ENCODE assay signal across 31 cellular contexts in the genomic region with DNA sequence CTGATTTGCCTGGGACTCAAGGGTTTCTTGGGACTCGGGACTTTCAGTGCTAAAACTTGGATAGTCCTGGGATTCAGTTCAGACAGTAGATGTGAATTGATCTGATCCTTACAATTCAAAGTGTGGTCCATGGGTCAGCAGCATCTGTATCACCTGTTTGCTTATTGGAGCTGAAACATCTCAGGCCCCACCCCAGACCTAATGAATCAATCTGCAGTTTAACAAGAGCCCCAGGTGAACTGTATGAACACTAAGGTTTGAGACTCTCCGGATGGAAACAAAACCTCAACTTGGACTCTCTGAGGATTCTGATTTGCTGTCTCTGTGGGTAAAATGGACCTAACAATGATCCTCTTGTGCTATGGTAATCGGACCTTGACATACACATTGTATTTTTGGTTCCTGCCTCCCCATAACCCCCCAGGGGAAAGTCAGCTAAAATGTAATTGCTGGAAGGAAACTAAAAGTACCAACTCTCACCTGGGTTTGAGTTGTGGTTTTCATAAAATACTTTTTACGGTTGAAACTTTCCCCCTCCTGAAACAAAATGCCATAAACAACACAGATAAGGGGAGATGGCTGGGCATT. TPM values are rescaled to one million over a fixed set of nuclear protein-coding genes. Genes with fewer than 3 reads are reported as not detected.
"Had no signal": no experiment of that assay in that cellular context is flagged by ENCODE, and none has a peak within 500 bp of the region (broad histone marks: within the 10 kb centered on the region; RNA-seq: fewer than 3 reads in every experiment).

No MANE protein-coding gene starts in this region.

- H3K27me3 ChIP-seq: ascending aorta, cardiac muscle cell had no signal

- H3K36me3 Mint-ChIP-seq: activated naive CD4-positive, alpha-beta T cell treated with anti-CD3 and anti-CD28 coated beads, Interleukin-2, amount 10 ng/mL, durations not matched to agents 7 days and 5 days; activated naive CD8-positive, alpha-beta T cell had no signal

- ATAC-seq: activated CD8-positive, alpha-beta T cell treated with anti-CD3 and anti-CD28 coated beads for 36 hours; activated T-cell treated with anti-CD3 and anti-CD28 coated beads, Interleukin-2, amount 50 U/mL, for 72 hours; activated T-helper 17 cell treated with anti-CD3 and anti-CD28 coated beads, Interleukin-2, amount 50 U/mL, for 72 hours had no signal

- H3K4me3 ChIP-seq: ascending aorta, cardiac muscle cell had no signal

- H3K27ac ChIP-seq: ascending aorta, cardiac muscle cell had no signal

- H3K9me3 Mint-ChIP-seq: activated CD4-positive, alpha-beta T cell treated with anti-CD3 and anti-CD28 coated beads, Interleukin-2, amount 10 ng/mL, durations not matched to agents 24 days and 14 days; activated CD8-positive, alpha-beta T cell treated with anti-CD3 and anti-CD28 coated beads for 36 hours; activated naive CD4-positive, alpha-beta T cell treated with anti-CD3 and anti-CD28 coated beads, Interleukin-2, amount 10 ng/mL, durations not matched to agents 7 days and 5 days; activated T-cell treated with anti-CD3 and anti-CD28 coated beads, Interleukin-2, amount 50 U/mL, for 72 hours; activated T-helper 17 cell treated with anti-CD3 and anti-CD28 coated beads, Interleukin-2, amount 50 U/mL, for 72 hours; central memory CD8-positive, alpha-beta T cell had no signal

- H3K4me3 Mint-ChIP-seq: activated CD4-positive, alpha-beta T cell treated with anti-CD3 and anti-CD28 coated beads, Interleukin-2, amount 10 ng/mL, durations not matched to agents 24 days and 14 days; activated CD8-positive, alpha-beta T cell treated with anti-CD3 and anti-CD28 coated beads for 36 hours; activated naive CD4-positive, alpha-beta T cell treated with anti-CD3 and anti-CD28 coated beads, Interleukin-2, amount 10 ng/mL, durations not matched to agents 7 days and 5 days; activated naive CD8-positive, alpha-beta T cell; activated T-cell treated with anti-CD3 and anti-CD28 coated beads, Interleukin-2, amount 50 U/mL, for 72 hours; activated T-helper 17 cell treated with anti-CD3 and anti-CD28 coated beads, Interleukin-2, amount 50 U/mL, for 72 hours; central memory CD8-positive, alpha-beta T cell had no signal

- H3K4me1 Mint-ChIP-seq: activated CD4-positive, alpha-beta T cell treated with anti-CD3 and anti-CD28 coated beads, Interleukin-2, amount 10 ng/mL, durations not matched to agents 24 days and 14 days; activated naive CD4-positive, alpha-beta T cell treated with anti-CD3 and anti-CD28 coated beads, Interleukin-2, amount 10 ng/mL, durations not matched to agents 7 days and 5 days; activated T-helper 17 cell treated with anti-CD3 and anti-CD28 coated beads, Interleukin-2, amount 50 U/mL, for 72 hours had no signal

- DNase-seq: activated CD4-positive, alpha-beta T cell treated with anti-CD3 and anti-CD28 coated beads, Interleukin-2, amount 10 ng/mL, durations not matched to agents 24 days and 14 days; activated CD4-positive, alpha-beta T cell treated with anti-CD3 and anti-CD28 coated beads, Interleukin-2, amount 50 U/mL, for 4 hours; activated CD8-positive, alpha-beta T cell treated with anti-CD3 and anti-CD28 coated beads for 36 hours; activated gamma-delta T cell treated with Interleukin-2 at 50 U/mL for 16 hours; activated naive CD4-positive, alpha-beta T cell treated with anti-CD3 and anti-CD28 coated beads, Interleukin-2, amount 10 ng/mL, durations not matched to agents 7 days and 5 days; activated T-cell treated with anti-CD3 and anti-CD28 coated beads, Interleukin-2, amount 50 U/mL, for 1 hour; activated T-cell treated with anti-CD3 and anti-CD28 coated beads, Interleukin-2, amount 50 U/mL, for 72 hours; amniotic stem cell; NCI-H1048; NCI-H1417; NCI-H146; NCI-H187; NCI-H2029 treated with DMSO at 0.1 percent for 48 hours; NCI-H2107; NCI-H2171; NCI-H510A; NCI-H526; NCI-H748 treated with DMSO at 0.1 percent for 48 hours; OCI-M1; Right ventricle myocardium superior; SW 1271; T-helper 1 cell; T1000 had no signal

- H3K36me3 ChIP-seq: ascending aorta, cardiac muscle cell had no signal

- H3K9me3 ChIP-seq: ascending aorta had no signal

- H3K27ac Mint-ChIP-seq: activated CD4-positive, alpha-beta T cell treated with anti-CD3 and anti-CD28 coated beads, Interleukin-2, amount 10 ng/mL, durations not matched to agents 24 days and 14 days; activated CD8-positive, alpha-beta T cell treated with anti-CD3 and anti-CD28 coated beads for 36 hours; activated naive CD4-positive, alpha-beta T cell treated with anti-CD3 and anti-CD28 coated beads, Interleukin-2, amount 10 ng/mL, durations not matched to agents 7 days and 5 days; activated naive CD8-positive, alpha-beta T cell; activated T-cell treated with anti-CD3 and anti-CD28 coated beads, Interleukin-2, amount 50 U/mL, for 72 hours; activated T-helper 17 cell treated with anti-CD3 and anti-CD28 coated beads, Interleukin-2, amount 50 U/mL, for 72 hours had no signal

- H3K4me1 ChIP-seq: ascending aorta had no signal

RNA-seq across cellular contexts. Expression of a gene that starts 11.7 kb away (rescaled TPM):
- total RNA-seq: activated CD4-positive, alpha-beta T cell treated with anti-CD3 and anti-CD28 coated beads, Interleukin-2, amount 10 ng/mL, durations not matched to agents 24 days and 14 days; activated CD8-positive, alpha-beta memory T cell treated with anti-CD3 and anti-CD28 coated beads for 36 hours; activated CD8-positive, alpha-beta T cell treated with anti-CD3 and anti-CD28 coated beads for 36 hours; activated T-cell treated with anti-CD3 and anti-CD28 coated beads, Interleukin-2, amount 50 U/mL, for 72 hours; ascending aorta; MCF 10A; Right ventricle myocardium superior; T-helper 2 cell treated with Interferon-gamma antibody and Interleukin-4, amounts not matched to agents 100 ng/mL and 5 ng/mL, for 36 hours had no signal

RNA-seq across cellular contexts. Expression of a gene that starts 24.8 kb away (rescaled TPM):
- total RNA-seq: activated CD8-positive, alpha-beta T cell treated with anti-CD3 and anti-CD28 coated beads for 36 hours; activated T-helper 17 cell treated with anti-CD3 and anti-CD28 coated beads, Interleukin-2, amount 50 U/mL, for 72 hours; ascending aorta; T-helper 2 cell treated with Interferon-gamma antibody and Interleukin-4, amounts not matched to agents 100 ng/mL and 5 ng/mL, for 36 hours had no signal
